Comparison of ENCODE assay signal across 2 cellular contexts in genomic region chr4:185560316-185560715, GRCh38.
TF ChIP-seq lines count a peak whose summit lies in the region.

No MANE protein-coding gene starts in this region.

TF ChIP-seq in A549, 52 proteins besides CTCF, POLR2A, EP300 and RAD21:
- no peak for TF ChIP-seq BCL3 (IDR thresholded peaks at IDR 0.05)
- no peak for TF ChIP-seq GATA3 (IDR thresholded peaks at IDR 0.05; ENCODE audit: borderline replicate concordance)
- no peak for TF ChIP-seq EHMT2 (IDR thresholded peaks at IDR 0.05; ENCODE audit: low read depth)
- TF ChIP-seq NR3C1 (IDR thresholded peaks at IDR 0.05) = no peak
- TF ChIP-seq RCOR1 (IDR thresholded peaks at IDR 0.05; ENCODE audit: low read depth, low read length) = no peak
- TF ChIP-seq HES2 (IDR thresholded peaks at IDR 0.05) = no peak
- TF ChIP-seq JUN (IDR thresholded peaks at IDR 0.05) = no peak
- no peak for TF ChIP-seq MAZ (IDR thresholded peaks at IDR 0.05; ENCODE audit: borderline replicate concordance, low read depth, low read length)
- no peak for TF ChIP-seq SMC3 (IDR thresholded peaks at IDR 0.05)
- TF ChIP-seq NFE2L2 (conservative IDR thresholded peaks at IDR 0.05; ENCODE audit: low read length) = no peak
- TF ChIP-seq HOXB5 (CRISPR knock-in tag; IDR thresholded peaks at IDR 0.05) = no peak
- TF ChIP-seq RNF2 (IDR thresholded peaks at IDR 0.05; ENCODE audit: borderline replicate concordance, low read depth) = no peak
- TF ChIP-seq PBX3 (IDR thresholded peaks at IDR 0.05) = no peak
- no peak for TF ChIP-seq CHD2 (IDR thresholded peaks at IDR 0.05; ENCODE audit: low read length, partially characterized antibody)
- no peak for TF ChIP-seq TP53 (CRISPR knock-in tag; IDR thresholded peaks at IDR 0.05)
- no peak for TF ChIP-seq HOXA7 (CRISPR knock-in tag; IDR thresholded peaks at IDR 0.05)
TF ChIP-seq in A549: peak in this region for 0.

TF ChIP-seq in endothelial cell of umbilical vein, 7 proteins besides CTCF, POLR2A, EP300 and RAD21 (continued from another document):
- TF ChIP-seq MAX (IDR thresholded peaks at IDR 0.05; ENCODE audit: insufficient read depth, insufficient read length) (no peak), GATA2 (IDR thresholded peaks at IDR 0.05; ENCODE audit: insufficient read depth, insufficient read length, low read depth, low read length) (no peak), FOS (IDR thresholded peaks at IDR 0.05; ENCODE audit: borderline replicate concordance, insufficient read depth, low read length) (no peak), MYC (IDR thresholded peaks at IDR 0.05; ENCODE audit: low read depth, low read length) (no peak), JUN (IDR thresholded peaks at IDR 0.05; ENCODE audit: borderline replicate concordance, insufficient read depth, insufficient read length, low read depth) (no peak), POLR2AphosphoS5 (IDR thresholded peaks at IDR 0.05; ENCODE audit: insufficient read depth, low read depth, low read length) (no peak)
